ENCODE assay signal across 1 cellular context in genomic region chr14:24114536-24115450, GRCh38.
TF ChIP-seq lines count a peak whose summit lies in the region.

TSS of gene DCAF11 (plus strand) at chr14:24114777. CDS start at chr14:24115595, 818 bp downstream.
TSS of gene NRL (minus strand) at chr14:24114949. CDS start at chr14:24082848, 32,101 bp downstream.

TF ChIP-seq in HepG2, 621 proteins besides CTCF, POLR2A, EP300 and RAD21 (continued from another document and continues in another):
- TF ChIP-seq AHDC1 (CRISPR knock-in tag; IDR thresholded peaks at IDR 0.05; ENCODE audit: borderline replicate concordance) (no peak), ZNF432 (CRISPR knock-in tag; IDR thresholded peaks at IDR 0.05; ENCODE audit: borderline replicate concordance) (no peak), ZNF597 (CRISPR knock-in tag; IDR thresholded peaks at IDR 0.05) (no peak), ZFAT (CRISPR knock-in tag; conservative IDR thresholded peaks at IDR 0.05) (no peak), ZNF570 (CRISPR knock-in tag; IDR thresholded peaks at IDR 0.05; ENCODE audit: borderline replicate concordance) (no peak), ZNF292 (CRISPR knock-in tag; IDR thresholded peaks at IDR 0.05; ENCODE audit: borderline replicate concordance, low read depth) (peak; percentile 88), TEAD3 (CRISPR knock-in tag; optimal IDR thresholded peaks at IDR 0.05; ENCODE audit: borderline replicate concordance) (peak; percentile 94), RBM22 (optimal IDR thresholded peaks at IDR 0.05; ENCODE audit: low read length) (peak; percentile 3), RARA (CRISPR knock-in tag; IDR thresholded peaks at IDR 0.05) (peak; percentile 67; the same call in 1 of the 2 replicates), ARHGAP35 (CRISPR knock-in tag; IDR thresholded peaks at IDR 0.05; ENCODE audit: borderline replicate concordance) (peak; percentile 93), ZNF558 (CRISPR knock-in tag; IDR thresholded peaks at IDR 0.05; ENCODE audit: borderline replicate concordance) (no peak), BHLHE40 (IDR thresholded peaks at IDR 0.05; ENCODE audit: low read length) (peak; percentile 77), HNF4G (IDR thresholded peaks at IDR 0.05; ENCODE audit: borderline replicate concordance, low read depth, low read length) (peak; percentile 49; the same call in 1 of the 2 replicates), HNF4G (CRISPR knock-in tag; IDR thresholded peaks at IDR 0.05; ENCODE audit: borderline replicate concordance, low read depth) (peak; percentile 68), ZNF136 (CRISPR knock-in tag; IDR thresholded peaks at IDR 0.05; ENCODE audit: low read depth) (peak; percentile 98), ZKSCAN5 (CRISPR knock-in tag; IDR thresholded peaks at IDR 0.05) (peak; percentile 83; the same call in 1 of the 2 replicates), TBX2 (CRISPR knock-in tag; IDR thresholded peaks at IDR 0.05; ENCODE audit: borderline replicate concordance) (peak; percentile 98), ZMYM4 (CRISPR knock-in tag; IDR thresholded peaks at IDR 0.05) (peak; percentile 87; the same call in 1 of the 2 replicates), ARID3A (IDR thresholded peaks at IDR 0.05; ENCODE audit: low read depth, low read length) (peak; percentile 4; the same call in 1 of the 2 replicates), FOXK2 (IDR thresholded peaks at IDR 0.05) (peak; percentile 99), NFIC (IDR thresholded peaks at IDR 0.05; ENCODE audit: low read length) (no peak), BRD4 (CRISPR knock-in tag; IDR thresholded peaks at IDR 0.05) (peak; percentile 99), ZFYVE20 (CRISPR knock-in tag; IDR thresholded peaks at IDR 0.05; ENCODE audit: borderline replicate concordance, low read depth) (0 out of 2 replicates have a peak, but pooled peaks have one; percentile 34), MTA3 (CRISPR knock-in tag; IDR thresholded peaks at IDR 0.05) (no peak), ISL2 (CRISPR knock-in tag; IDR thresholded peaks at IDR 0.05) (peak; percentile 89), ZNF235 (CRISPR knock-in tag; IDR thresholded peaks at IDR 0.05; ENCODE audit: borderline replicate concordance) (peak; percentile 99), PLSCR1 (CRISPR knock-in tag; IDR thresholded peaks at IDR 0.05; ENCODE audit: borderline replicate concordance) (no peak), HOMEZ (CRISPR knock-in tag; IDR thresholded peaks at IDR 0.05; ENCODE audit: low read depth) (peak; percentile 92), ARNTL (CRISPR knock-in tag; IDR thresholded peaks at IDR 0.05) (peak; percentile 94), GATA4 (IDR thresholded peaks at IDR 0.05; ENCODE audit: borderline replicate concordance, low read depth) (peak; percentile 96), ZNF775 (CRISPR knock-in tag; IDR thresholded peaks at IDR 0.05; ENCODE audit: borderline replicate concordance) (no peak), ISX (CRISPR knock-in tag; conservative IDR thresholded peaks at IDR 0.05) (0 out of 2 replicates have a peak, but pooled peaks have one; percentile 24), ZNF75D (CRISPR knock-in tag; IDR thresholded peaks at IDR 0.05; ENCODE audit: borderline replicate concordance) (no peak), ZNF318 (CRISPR knock-in tag; IDR thresholded peaks at IDR 0.05) (peak; percentile 91; the same call in 1 of the 2 replicates), ZNF44 (CRISPR knock-in tag; IDR thresholded peaks at IDR 0.05) (peak; percentile 99), HNRNPLL (IDR thresholded peaks at IDR 0.05; ENCODE audit: low read depth, low read length, poor library complexity, severe bottlenecking) (peak; percentile 97)
- TF ChIP-seq, protein P1, sequence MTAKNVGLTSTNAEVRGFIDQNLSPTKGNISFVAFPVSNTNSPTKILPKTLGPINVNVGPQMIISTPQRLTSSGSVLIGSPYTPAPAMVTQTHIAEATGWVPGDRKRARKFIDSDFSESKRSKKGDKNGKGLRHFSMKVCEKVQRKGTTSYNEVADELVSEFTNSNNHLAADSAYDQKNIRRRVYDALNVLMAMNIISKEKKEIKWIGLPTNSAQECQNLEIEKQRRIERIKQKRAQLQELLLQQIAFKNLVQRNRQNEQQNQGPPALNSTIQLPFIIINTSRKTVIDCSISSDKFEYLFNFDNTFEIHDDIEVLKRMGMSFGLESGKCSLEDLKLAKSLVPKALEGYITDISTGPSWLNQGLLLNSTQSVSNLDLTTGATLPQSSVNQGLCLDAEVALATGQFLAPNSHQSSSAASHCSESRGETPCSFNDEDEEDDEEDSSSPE (CRISPR knock-in tag; IDR thresholded peaks at IDR 0.05) = peak; percentile 94
